ENCODE assay signal across 1 cellular context in the genomic region with DNA sequence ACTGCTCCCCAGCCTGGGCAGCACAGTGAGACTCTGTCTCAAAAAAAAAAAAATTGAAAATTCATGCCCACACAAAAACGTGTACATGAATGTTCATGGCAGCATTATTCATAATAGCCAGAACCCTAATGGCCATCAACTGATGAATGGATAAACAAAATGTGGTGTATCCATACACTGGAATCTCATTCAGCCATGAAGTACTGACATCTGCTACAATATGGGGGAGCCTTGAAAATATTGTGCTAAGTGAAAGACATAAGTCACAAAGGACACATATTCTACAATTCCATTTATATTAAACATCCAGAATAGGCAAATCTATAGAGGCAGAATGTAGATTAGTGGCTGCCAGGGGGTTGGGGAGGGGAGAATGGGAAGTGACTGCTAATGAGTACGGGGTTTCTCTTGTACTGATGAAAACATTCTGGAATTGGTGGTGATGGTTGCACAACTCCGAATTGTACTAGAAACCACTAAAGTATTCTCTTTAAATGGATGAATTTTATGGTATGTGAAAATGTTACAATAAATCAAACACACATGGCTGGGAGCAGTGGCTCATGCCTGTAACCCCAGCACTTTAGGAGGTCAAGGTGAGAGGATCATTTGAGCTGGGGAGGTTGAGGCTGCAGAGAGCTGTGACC.
TF ChIP-seq lines count a peak whose summit lies in the region.

No MANE protein-coding gene starts in this region.

TF ChIP-seq in H1, 55 proteins besides CTCF, POLR2A, EP300 and RAD21:
- TF ChIP-seq SAP30 (IDR thresholded peaks at IDR 0.05; ENCODE audit: insufficient read depth, insufficient replicate concordance, low read length): no peak
- no peak for TF ChIP-seq SIX5 (IDR thresholded peaks at IDR 0.05; ENCODE audit: low read depth, low read length)
- TF ChIP-seq EGR1 (IDR thresholded peaks at IDR 0.05; ENCODE audit: borderline replicate concordance, low read depth, low read length): no peak
- no peak for TF ChIP-seq CBX5 (IDR thresholded peaks at IDR 0.05; ENCODE audit: low read depth, low read length)
- TF ChIP-seq NANOG (IDR thresholded peaks at IDR 0.05; ENCODE audit: insufficient read depth, low read depth, low read length, poor library complexity, severe bottlenecking): no peak
- TF ChIP-seq CHD1 (IDR thresholded peaks at IDR 0.05; ENCODE audit: low read depth, low read length): no peak
- no peak for TF ChIP-seq SP4 (IDR thresholded peaks at IDR 0.05; ENCODE audit: low read length)
- TF ChIP-seq JUND (IDR thresholded peaks at IDR 0.05; ENCODE audit: low read length): no peak
- no peak for TF ChIP-seq PHF8 (conservative IDR thresholded peaks at IDR 0.05; ENCODE audit: low read depth, low read length)
- no peak for TF ChIP-seq KDM4A (IDR thresholded peaks at IDR 0.05; ENCODE audit: low read depth, low read length, severe bottlenecking)
- no peak for TF ChIP-seq TBP (IDR thresholded peaks at IDR 0.05; ENCODE audit: low read depth, low read length)
- TF ChIP-seq ZNF274 (IDR thresholded peaks at IDR 0.05; ENCODE audit: borderline replicate concordance, extremely low read depth, low read length): no peak
- no peak for TF ChIP-seq CBX8 (IDR thresholded peaks at IDR 0.05; ENCODE audit: borderline replicate concordance, low read depth, low read length)
- TF ChIP-seq CHD2 (IDR thresholded peaks at IDR 0.05; ENCODE audit: low read length): no peak
- no peak for TF ChIP-seq CREB1 (IDR thresholded peaks at IDR 0.05)
